In genomic region chr11:1151366-1152315, GRCh38 we compare ENCODE assay signal across 1 cellular context.
TF ChIP-seq lines count a peak whose summit lies in the region.

No MANE protein-coding gene starts in this region.

TF ChIP-seq in GM23338, 12 proteins besides CTCF, POLR2A, EP300 and RAD21 (continued from another document):
- no peak for TF ChIP-seq ZNF462 (CRISPR knock-in tag; IDR thresholded peaks at IDR 0.05)
- no peak for TF ChIP-seq ZNF114 (CRISPR knock-in tag; IDR thresholded peaks at IDR 0.05)
- no peak for TF ChIP-seq STAT1 (IDR thresholded peaks at IDR 0.05; ENCODE audit: unreplicated experiment)
- no peak for TF ChIP-seq ZNF331 (CRISPR knock-in tag; IDR thresholded peaks at IDR 0.05; ENCODE audit: low read depth)
- TF ChIP-seq CREB1 (CRISPR knock-in tag; IDR thresholded peaks at IDR 0.05; ENCODE audit: low read depth), result no peak
